Comparison of ENCODE assay signal across 15 cellular contexts in genomic region chr1:176987016-176987415, GRCh38.
"Had no signal": no experiment of that assay in that cellular context is flagged by ENCODE, and none has a peak within 500 bp of the region (broad histone marks: within the 10 kb centered on the region; RNA-seq: fewer than 3 reads in every experiment).

No MANE protein-coding gene starts in this region.

- ATAC-seq: left lobe of liver, pancreas, sciatic nerve had no signal

- H3K4me3 ChIP-seq: pancreas, spleen, testis, upper lobe of left lung had no signal

- H3K4me1 ChIP-seq: pancreas, spleen, testis, upper lobe of left lung had no signal

- H3K27ac ChIP-seq: pancreas, spleen, testis, upper lobe of left lung had no signal

- H3K27me3 ChIP-seq: pancreas, spleen, testis, upper lobe of left lung had no signal

- H3K36me3 ChIP-seq: pancreas, spleen, upper lobe of left lung had no signal

- H3K9me3 ChIP-seq: pancreas, spleen, testis, upper lobe of left lung had no signal

- DNase-seq: activated CD4-positive, alpha-beta T cell treated with anti-CD3 and anti-CD28 coated beads, Interleukin-2, amount 10 ng/mL, durations not matched to agents 7 days and 5 days; activated CD4-positive, CD25-positive, alpha-beta regulatory T cell; activated CD8-positive, alpha-beta memory T cell treated with anti-CD3 and anti-CD28 coated beads, Interleukin-2, amount 50 U/mL, for 48 hours; activated gamma-delta T cell treated with Interleukin-2 at 50 U/mL for 16 hours; amygdala; cerebellar nuclear complex; effector memory CD4-positive, alpha-beta T cell; glutamatergic neuron; naive B cell; pancreas; spleen; testis; upper lobe of left lung had no signal
